8 cellular contexts compared by ENCODE assay signal in the genomic region with DNA sequence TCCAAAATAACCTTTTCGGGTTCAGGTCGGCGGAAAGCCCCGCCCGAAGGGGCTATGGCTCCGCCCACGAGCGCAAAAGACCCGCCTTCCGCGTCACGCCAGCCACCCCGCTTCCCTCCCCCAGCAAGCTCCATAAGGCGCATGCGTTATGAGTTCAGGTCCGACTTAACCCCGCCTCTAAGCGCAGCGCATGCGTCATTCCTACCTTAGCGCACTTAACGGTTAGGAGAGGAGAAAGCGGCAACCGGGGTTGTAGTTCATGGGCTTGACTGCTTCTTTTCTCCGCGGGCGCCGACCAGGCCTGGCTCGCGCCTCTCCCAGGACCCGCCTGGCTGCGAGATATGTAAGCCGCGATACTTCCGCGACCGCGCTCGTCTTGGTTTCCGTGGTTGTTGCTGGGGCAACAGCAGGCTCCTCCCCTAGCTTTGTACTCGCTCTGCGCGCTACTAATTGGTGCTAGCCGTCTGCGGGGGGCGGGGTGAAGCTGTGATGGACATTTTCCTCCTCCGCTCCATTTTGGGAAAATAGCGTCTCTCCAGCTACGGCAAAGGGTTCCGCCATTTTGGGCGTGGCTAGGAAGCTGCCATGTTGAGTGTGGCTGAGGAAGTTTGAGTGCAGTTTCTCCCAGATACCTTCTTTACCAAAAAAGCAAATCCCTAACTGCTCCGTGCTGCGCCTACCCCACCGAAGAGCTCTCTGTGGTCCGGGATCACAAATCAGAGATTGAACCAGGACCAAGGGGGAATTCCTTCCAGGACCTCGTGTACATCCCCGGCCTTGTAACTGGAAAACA. TPM values are rescaled to one million over a fixed set of nuclear protein-coding genes. Genes with fewer than 3 reads are reported as not detected.
DNase-seq lines count a peak whose midpoint lies in the region; ATAC-seq and TF ChIP-seq lines count a peak whose summit lies in the region.

A gene with protein sequence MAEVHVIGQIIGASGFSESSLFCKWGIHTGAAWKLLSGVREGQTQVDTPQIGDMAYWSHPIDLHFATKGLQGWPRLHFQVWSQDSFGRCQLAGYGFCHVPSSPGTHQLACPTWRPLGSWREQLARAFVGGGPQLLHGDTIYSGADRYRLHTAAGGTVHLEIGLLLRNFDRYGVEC (minus strand): TSS at position 397 of the 793 bp plus-strand sequence. CDS start 630 bp downstream, outside the sequence.

- peak; percentile 98 to 100 for DNase-seq in NCI-H187 (lab: John Stamatoyannopoulos, UW)
- peak; percentile 91 to 99 (median 98) for DNase-seq in T-helper 2 cell
- DNase-seq in anterior cingulate cortex (lab: John Stamatoyannopoulos, UW): peak; percentile 74 to 100 (median 97)
- DNase-seq in right atrium auricular region (ENCODE audit: low spot score): peak; percentile 98
- DNase-seq in psoas muscle: peak; percentile 98 to 99
- peak; percentile 98 to 99 for DNase-seq in uterus

- no peaks in the 10 kb centered on the region for H3K36me3 ChIP-seq in right atrium auricular region
- no peaks in the 10 kb centered on the region for H3K36me3 ChIP-seq in psoas muscle (ENCODE audit: insufficient read depth in 1 of 2, low read depth in 1 of 2)
- no peaks in the 10 kb centered on the region for H3K36me3 ChIP-seq in uterus

- TF ChIP-seq POLR2A in uterus (IDR thresholded peaks at IDR 0.05): peak; percentile 54 to 81

- peak; percentile 90 for ATAC-seq in GM18498 (IDR thresholded peaks at IDR 0.05; ENCODE audit: unreplicated experiment)
- peak; percentile 77 for ATAC-seq in HG02938 (IDR thresholded peaks at IDR 0.05; ENCODE audit: unreplicated experiment)
- ATAC-seq in psoas muscle: peak; percentile 96 to 98 (median 98)

- H3K4me3 ChIP-seq in right atrium auricular region (peak within 1 kb of the TSS; percentile 77 to 89), psoas muscle (peak within 1 kb of the TSS; percentile 80), uterus (peak within 1 kb of the TSS; percentile 74 to 76)

- intact Hi-C loops in psoas muscle (cut with DNase I): no loop called here
- intact Hi-C loops in uterus (cut with DNase I; ENCODE audit: low total_unique reads): no loop called here

- H3K9me3 ChIP-seq in right atrium auricular region: no peaks in the 10 kb centered on the region
- no peaks in the 10 kb centered on the region for H3K9me3 ChIP-seq in psoas muscle
- H3K9me3 ChIP-seq in uterus: no peaks in the 10 kb centered on the region

- H3K27me3 ChIP-seq in right atrium auricular region (no peaks in the 10 kb centered on the region), psoas muscle (ENCODE audit: insufficient read depth in 3 of 3, low read length in 2 of 3) (no peaks in the 10 kb centered on the region), uterus (no peaks in the 10 kb centered on the region)

- 0 to 1% (median 0%) methylated on average over 57 of the region's 57 CpGs for WGBS in psoas muscle, 3 donors

- TF ChIP-seq CTCF in right atrium auricular region (IDR thresholded peaks at IDR 0.05) (no peak), psoas muscle (IDR thresholded peaks at IDR 0.05) (no peak), uterus (IDR thresholded peaks at IDR 0.05) (peak in 1 of 4 experiments; percentile 13)

- H3K27ac ChIP-seq in right atrium auricular region (peak within 1 kb of the TSS; percentile 99), psoas muscle (peak within 1 kb of the TSS; percentile 93), uterus (peak within 1 kb of the TSS; percentile 99)

- H3K4me1 ChIP-seq in right atrium auricular region (peaks cover 0 to 20% of the 10 kb centered on the region in 2 donors), psoas muscle (peaks cover 7% of the 10 kb centered on the region), uterus (no peaks in the 10 kb centered on the region)

RNA-seq across cellular contexts. Expression of the gene that starts here (rescaled TPM):
- total RNA-seq in right atrium auricular region: 1 to 10 TPM; 1.9 to 3.8 TPM
- total RNA-seq in psoas muscle: 1 to 10 TPM; 1.7 to 2.5 (median 2.0) TPM
- polyA plus RNA-seq in psoas muscle: 10 to 100 TPM in 1 of 3 donors, 1 to 10 TPM in 2; 7.9 to 13.1 (median 9.3) TPM
- 1 to 10 TPM in 2 of 4 donors, under 1 TPM in 1, not detected in 1; 0.29 to 6.2 (median 3.5) TPM for total RNA-seq in uterus

Comparison
In these comparisons a context has a peak if more than half of its experiments do, and no peak if none do; other contexts are left out.
1. Peak in every context shown above with its lines: DNase-seq, ATAC-seq, H3K4me3 ChIP-seq and H3K27ac ChIP-seq.